8 cellular contexts compared by ENCODE assay signal in genomic region chr19:49640113-49640898, GRCh38. TPM values are rescaled to one million over a fixed set of nuclear protein-coding genes. Genes with fewer than 3 reads are reported as not detected.
A peak's percentile ranks its signal among the peaks of the same experiment; 100 is the strongest.
DNase-seq lines count a peak whose midpoint lies in the region; ATAC-seq and TF ChIP-seq lines count a peak whose summit lies in the region.

TSS of gene RRAS (minus strand) at chr19:49640143. CDS start at chr19:49640098, 45 bp downstream.

- TF ChIP-seq CTCF in GM20000 (IDR thresholded peaks at IDR 0.05; ENCODE audit: extremely low read depth, missing control alignments): no peak

- peak; percentile 66 for ATAC-seq in effector memory CD8-positive, alpha-beta T cell (replicated peaks)

- no peaks in the 10 kb centered on the region for H3K9me3 Mint-ChIP-seq in effector memory CD8-positive, alpha-beta T cell

- H3K27ac Mint-ChIP-seq in effector memory CD8-positive, alpha-beta T cell: peak within 1 kb of the TSS; percentile 97 to 98

- DNase-seq in CMK (ENCODE audit: low read depth): peak; percentile 100
- peak; percentile 98 for DNase-seq in GM20000 (ENCODE audit: low spot score)
- DNase-seq in HT-29 (ENCODE audit: low spot score): peak; percentile 100
- peak; percentile 100 for DNase-seq in NOMO-1 (lab: John Stamatoyannopoulos, UW; ENCODE audit: unreplicated experiment in 2 of 2)
- peak; percentile 98 for DNase-seq in activated CD8-positive, alpha-beta memory T cell treated with anti-CD3 and anti-CD28 coated beads for 48 hours (ENCODE audit: low read depth in 2 of 3, low spot score in 2 of 3)
- peak; percentile 99 to 100 (median 99) for DNase-seq in effector memory CD8-positive, alpha-beta T cell
- DNase-seq in medulla oblongata (ENCODE audit: extremely low spot score): peak; percentile 100
- DNase-seq in stimulated activated CD8-positive, alpha-beta memory T cell treated with anti-CD3 and anti-CD28 coated beads, Interleukin-12 subunit alpha, Interleukin-12 subunit beta, amount 100 ng/mL, for 1 hour (ENCODE audit: low read depth): peak; percentile 100

- H3K36me3 Mint-ChIP-seq in effector memory CD8-positive, alpha-beta T cell (ENCODE audit: insufficient read depth): peaks cover 32% of the 10 kb centered on the region

- peaks cover 55 to 58% of the 10 kb centered on the region in 2 donors for H3K4me1 Mint-ChIP-seq in effector memory CD8-positive, alpha-beta T cell (ENCODE audit: low read depth in 2 of 2)

- peak within 1 kb of the TSS; percentile 97 to 99 for H3K4me3 Mint-ChIP-seq in effector memory CD8-positive, alpha-beta T cell

- H3K27me3 Mint-ChIP-seq in effector memory CD8-positive, alpha-beta T cell: no peaks in the 10 kb centered on the region

RNA-seq across cellular contexts. Expression of gene RRAS, which starts in this region (rescaled TPM):
- 33.1 and 45.2 TPM in 2 replicates for total RNA-seq in HT-29 (2014; rRNA removed; shearing (Covaris generic))

Comparison
In these comparisons a context has a peak if more than half of its experiments do, and no peak if none do; other contexts are left out.
1. Peak in every context shown above with its lines: DNase-seq and ATAC-seq.